In the genomic region with DNA sequence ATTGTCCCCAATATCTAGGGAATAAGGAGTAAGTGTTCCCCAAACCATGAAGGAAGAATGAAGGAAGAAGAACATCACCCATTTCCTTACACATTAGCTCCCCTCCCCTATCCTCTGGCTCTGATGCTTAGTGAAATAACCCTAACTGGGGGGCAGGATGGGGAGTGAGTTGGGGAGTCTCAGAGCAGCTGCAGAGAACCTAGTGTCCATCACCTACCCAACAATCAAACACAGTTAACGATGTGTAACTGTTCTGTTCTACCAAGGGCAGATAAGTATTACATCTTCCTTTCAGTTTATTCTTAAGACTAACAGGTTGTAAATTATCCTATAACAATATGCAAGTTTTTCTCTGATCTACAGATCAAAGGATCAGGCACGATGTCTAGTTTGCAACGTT, we compare ENCODE assay signal across 13 cellular contexts. TPM values are rescaled to one million over a fixed set of nuclear protein-coding genes. Genes with fewer than 3 reads are reported as not detected.
DNase-seq lines count a peak whose midpoint lies in the region; ATAC-seq and TF ChIP-seq lines count a peak whose summit lies in the region.
"Had no signal": no experiment of that assay in that cellular context is flagged by ENCODE, and none has a peak within 500 bp of the region (broad histone marks: within the 10 kb centered on the region; RNA-seq: fewer than 3 reads in every experiment).

No MANE protein-coding gene starts in this region.

- CTCF ChIA-PET in CD8-positive, alpha-beta memory T cell (lab: Charles Lee): interaction anchor here (1.1 to 1.2 kb wide), 2 partner anchors 12 to 32 kb away, joined by 4 to 6 read pairs; a partner anchor contains a TSS
- CTCF ChIA-PET in activated CD8-positive, alpha-beta T cell treated with anti-CD3 and anti-CD28 coated beads, Interleukin-2, amount 10 ng/mL, durations not matched to agents 7 days and 5 days (lab: Charles Lee): interaction anchor here (0.7 to 4.6 kb wide), 6 partner anchors 8 to 54 kb away, joined by 3 to 21 read pairs (median 5); a partner anchor contains a TSS

- no peaks in the 10 kb centered on the region for H3K9me2 ChIP-seq in GM23338 (ENCODE audit: insufficient read depth)

- no peaks in the 10 kb centered on the region for H3F3A ChIP-seq in GM23338 (replicated peaks; ENCODE audit: low read depth)

- H4K20me1 ChIP-seq in GM23338 (replicated peaks; ENCODE audit: insufficient read depth): no peaks in the 10 kb centered on the region

- H2AFZ ChIP-seq in GM23338: no peak overlapping the region

- DNase-seq in CD8-positive, alpha-beta memory T cell: no peak
- DNase-seq in GM23338 (ENCODE audit: low spot score): no peak
- no peak for DNase-seq in activated CD8-positive, alpha-beta T cell treated with anti-CD3 and anti-CD28 coated beads, Interleukin-2, amount 10 ng/mL, durations not matched to agents 7 days and 5 days
- no peak for DNase-seq in central memory CD4-positive, alpha-beta T cell
- DNase-seq in GM03348 (ENCODE audit: low spot score): no peak
- no peak for DNase-seq in H7
- DNase-seq in NCI-H2081 (lab: John Stamatoyannopoulos, UW): no peak
- DNase-seq: KG1, right cardiac atrium, T1000, testis had no signal

- no peak for ATAC-seq in GM23338
- ATAC-seq in activated CD8-positive, alpha-beta T cell treated with anti-CD3 and anti-CD28 coated beads, Interleukin-2, amount 10 ng/mL, durations not matched to agents 7 days and 5 days: no peak
- ATAC-seq: esophagus mucosa, right cardiac atrium had no signal

- H3K9me3 ChIP-seq in CD8-positive, alpha-beta memory T cell (ENCODE audit: low read length): no peaks in the 10 kb centered on the region
- H3K9me3 ChIP-seq in mucosa of rectum (ENCODE audit: control insufficient read depth in 2 of 2, low read length in 2 of 2): no peaks in the 10 kb centered on the region
- H3K9me3 ChIP-seq: testis had no signal

- no peaks in the 10 kb centered on the region for H3K79me2 ChIP-seq in GM23338 (replicated peaks; ENCODE audit: insufficient read depth)

- POLR2A ChIA-PET in CD8-positive, alpha-beta memory T cell (lab: Charles Lee): interaction anchor here (0.6 to 1.2 kb wide), 2 partner anchors 10 to 12 kb away, joined by 4 read pairs; no protein-coding TSS in a partner anchor
- POLR2A ChIA-PET in activated CD8-positive, alpha-beta T cell treated with anti-CD3 and anti-CD28 coated beads, Interleukin-2, amount 10 ng/mL, durations not matched to agents 7 days and 5 days (lab: Charles Lee): interaction anchor here (0.8 to 5.3 kb wide), 6 partner anchors 12 to 55 kb away, joined by 3 to 49 read pairs (median 4); a partner anchor contains a TSS

- no peak for TF ChIP-seq CTCF in GM23338 (conservative IDR thresholded peaks at IDR 0.05; ENCODE audit: low read depth in 2 of 2)

- H3K27me3 Mint-ChIP-seq in CD8-positive, alpha-beta memory T cell: no peaks in the 10 kb centered on the region
- H3K27me3 Mint-ChIP-seq in GM23338 (ENCODE audit: insufficient read depth, low read depth, poor library complexity): peaks cover 2% of the 10 kb centered on the region
- no peaks in the 10 kb centered on the region for H3K27me3 Mint-ChIP-seq in activated CD8-positive, alpha-beta T cell treated with anti-CD3 and anti-CD28 coated beads, Interleukin-2, amount 10 ng/mL, durations not matched to agents 7 days and 5 days (ENCODE audit: low read depth)

- peak overlapping the region; percentile 74 to 96 (median 91) for H3K27ac Mint-ChIP-seq in CD8-positive, alpha-beta memory T cell
- H3K27ac Mint-ChIP-seq in GM23338: peak overlapping the region; percentile 2; the same call in 1 of the 2 replicates
- peak overlapping the region; percentile 87 for H3K27ac Mint-ChIP-seq in activated CD8-positive, alpha-beta T cell treated with anti-CD3 and anti-CD28 coated beads, Interleukin-2, amount 10 ng/mL, durations not matched to agents 7 days and 5 days

- H3K36me3 ChIP-seq in CD8-positive, alpha-beta memory T cell (ENCODE audit: insufficient read depth, low read length): no peaks in the 10 kb centered on the region
- H3K36me3 ChIP-seq in GM23338 (ENCODE audit: insufficient read depth) (no peaks in the 10 kb centered on the region), mucosa of rectum (ENCODE audit: control insufficient read depth in 2 of 2, insufficient read depth in 2 of 2, low read length in 2 of 2) (no peaks in the 10 kb centered on the region), H7 (replicated peaks; ENCODE audit: control insufficient read depth, insufficient read depth, low read length) (no peaks in the 10 kb centered on the region)

- no peak overlapping the region for H3K4me2 ChIP-seq in GM23338

- no peaks in the 10 kb centered on the region for H3K27me3 ChIP-seq in CD8-positive, alpha-beta memory T cell (ENCODE audit: insufficient read depth, low read length, poor library complexity, severe bottlenecking)
- H3K27me3 ChIP-seq in GM23338 (ENCODE audit: insufficient read depth) (no peaks in the 10 kb centered on the region), mucosa of rectum (ENCODE audit: control insufficient read depth in 2 of 2, insufficient read depth in 2 of 2, low read length in 2 of 2) (no peaks in the 10 kb centered on the region), H7 (ENCODE audit: control insufficient read depth, insufficient read depth, low read length) (no peaks in the 10 kb centered on the region)
- H3K27me3 ChIP-seq: testis had no signal

- H3K4me1 Mint-ChIP-seq in CD8-positive, alpha-beta memory T cell: peaks cover 77 to 90% (median 89%) of the 10 kb centered on the region in 3 donors
- H3K4me1 Mint-ChIP-seq in GM23338: peaks cover 24% of the 10 kb centered on the region
- H3K4me1 Mint-ChIP-seq in activated CD8-positive, alpha-beta T cell treated with anti-CD3 and anti-CD28 coated beads, Interleukin-2, amount 10 ng/mL, durations not matched to agents 7 days and 5 days (ENCODE audit: low read depth): peaks cover 70% of the 10 kb centered on the region

- no peak overlapping the region for H3K27ac ChIP-seq in CD8-positive, alpha-beta memory T cell (ENCODE audit: low read depth, low read length)
- no peak overlapping the region for H3K27ac ChIP-seq in GM23338 (ENCODE audit: low read depth)
- peak overlapping the region; percentile 39 to 69 for H3K27ac ChIP-seq in mucosa of rectum (ENCODE audit: low read depth in 2 of 2, low read length in 2 of 2)
- H3K27ac ChIP-seq: testis had no signal

- no peaks in the 10 kb centered on the region for H3K9me3 Mint-ChIP-seq in CD8-positive, alpha-beta memory T cell
- no peaks in the 10 kb centered on the region for H3K9me3 Mint-ChIP-seq in GM23338
- peaks cover 5% of the 10 kb centered on the region for H3K9me3 Mint-ChIP-seq in activated CD8-positive, alpha-beta T cell treated with anti-CD3 and anti-CD28 coated beads, Interleukin-2, amount 10 ng/mL, durations not matched to agents 7 days and 5 days (ENCODE audit: insufficient read depth)

- H3K4me3 ChIP-seq in CD8-positive, alpha-beta memory T cell (ENCODE audit: low read length): peak overlapping the region; percentile 24
- H3K4me3 ChIP-seq in GM23338 (no peak overlapping the region), mucosa of rectum (ENCODE audit: low read length in 2 of 2) (peak overlapping the region in 1 of 2 donors; percentile 32), H7 (ENCODE audit: insufficient read depth, low read depth, low read length) (no peak overlapping the region)
- H3K4me3 ChIP-seq: testis had no signal

- peak overlapping the region; percentile 49 to 78 (median 64) for H3K4me3 Mint-ChIP-seq in CD8-positive, alpha-beta memory T cell
- H3K4me3 Mint-ChIP-seq in GM23338: no peak overlapping the region
- peak overlapping the region; percentile 54 for H3K4me3 Mint-ChIP-seq in activated CD8-positive, alpha-beta T cell treated with anti-CD3 and anti-CD28 coated beads, Interleukin-2, amount 10 ng/mL, durations not matched to agents 7 days and 5 days

- peaks cover 0 to 12% (median 2%) of the 10 kb centered on the region in 3 donors for H3K36me3 Mint-ChIP-seq in CD8-positive, alpha-beta memory T cell
- H3K36me3 Mint-ChIP-seq in GM23338 (ENCODE audit: low read depth): no peaks in the 10 kb centered on the region
- H3K36me3 Mint-ChIP-seq in activated CD8-positive, alpha-beta T cell treated with anti-CD3 and anti-CD28 coated beads, Interleukin-2, amount 10 ng/mL, durations not matched to agents 7 days and 5 days (ENCODE audit: low read depth): peaks cover 42% of the 10 kb centered on the region

- peaks cover 74% of the 10 kb centered on the region for H3K4me1 ChIP-seq in CD8-positive, alpha-beta memory T cell (ENCODE audit: insufficient read depth, low read length)
- H3K4me1 ChIP-seq in GM23338 (ENCODE audit: insufficient read depth): peaks cover 20% of the 10 kb centered on the region
- H3K4me1 ChIP-seq in mucosa of rectum (ENCODE audit: control insufficient read depth in 2 of 2, insufficient read depth in 2 of 2, low read length in 2 of 2): peaks cover 50 to 59% of the 10 kb centered on the region in 2 donors
- H3K4me1 ChIP-seq: testis had no signal

- no peak overlapping the region for H3K9ac ChIP-seq in mucosa of rectum (ENCODE audit: low read depth in 1 of 2, low read length in 2 of 2)

TF ChIP-seq in GM23338, 12 proteins besides CTCF, POLR2A, EP300 and RAD21 (continues in another document):
- no peak for TF ChIP-seq ZNF114 (CRISPR knock-in tag; IDR thresholded peaks at IDR 0.05)
- TF ChIP-seq, protein P1, sequence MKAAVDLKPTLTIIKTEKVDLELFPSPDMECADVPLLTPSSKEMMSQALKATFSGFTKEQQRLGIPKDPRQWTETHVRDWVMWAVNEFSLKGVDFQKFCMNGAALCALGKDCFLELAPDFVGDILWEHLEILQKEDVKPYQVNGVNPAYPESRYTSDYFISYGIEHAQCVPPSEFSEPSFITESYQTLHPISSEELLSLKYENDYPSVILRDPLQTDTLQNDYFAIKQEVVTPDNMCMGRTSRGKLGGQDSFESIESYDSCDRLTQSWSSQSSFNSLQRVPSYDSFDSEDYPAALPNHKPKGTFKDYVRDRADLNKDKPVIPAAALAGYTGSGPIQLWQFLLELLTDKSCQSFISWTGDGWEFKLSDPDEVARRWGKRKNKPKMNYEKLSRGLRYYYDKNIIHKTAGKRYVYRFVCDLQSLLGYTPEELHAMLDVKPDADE (IDR thresholded peaks at IDR 0.05): no peak
- no peak for TF ChIP-seq STAT1 (IDR thresholded peaks at IDR 0.05; ENCODE audit: unreplicated experiment)

RNA-seq across cellular contexts. Expression of a gene that starts 12.8 kb away (rescaled TPM):
- 10 to 100 TPM; 76.8 to 77.6 TPM for total RNA-seq in CD8-positive, alpha-beta memory T cell
- polyA plus RNA-seq in CD8-positive, alpha-beta memory T cell: 139 TPM
- 11.4 and 12.7 TPM in 2 replicates for total RNA-seq in GM23338 (2014; rRNA removed; shearing (Covaris generic))
- polyA plus RNA-seq in GM23338 (2016; fragmentation: Nextera tagmentation; extraction: Ambion mirVana): 5.4 and 7.0 TPM in 2 replicates
- 100 to 1,000 TPM; 106 to 107 TPM for total RNA-seq in activated CD8-positive, alpha-beta T cell treated with anti-CD3 and anti-CD28 coated beads, Interleukin-2, amount 10 ng/mL, durations not matched to agents 7 days and 5 days
- 18.6 and 19.1 TPM in 2 replicates for total RNA-seq in H7 (2014; rRNA removed; shearing (Covaris generic))

RNA-seq across cellular contexts. Expression of a gene that starts 55.0 kb away (rescaled TPM):
- total RNA-seq in CD8-positive, alpha-beta memory T cell: 10 to 100 TPM; 15.5 to 15.8 TPM
- 4.7 TPM for polyA plus RNA-seq in CD8-positive, alpha-beta memory T cell
- total RNA-seq in GM23338 (2014; rRNA removed; shearing (Covaris generic)): 7.6 TPM in 2 replicates
- polyA plus RNA-seq in GM23338 (2016; fragmentation: Nextera tagmentation; extraction: Ambion mirVana): 33.2 and 33.8 TPM in 2 replicates
- 10 to 100 TPM in 1 of 2 experiments, 1 to 10 TPM in 1; 9.7 to 10.4 TPM for total RNA-seq in activated CD8-positive, alpha-beta T cell treated with anti-CD3 and anti-CD28 coated beads, Interleukin-2, amount 10 ng/mL, durations not matched to agents 7 days and 5 days
- 6.6 and 9.2 TPM in 2 replicates for total RNA-seq in H7 (2014; rRNA removed; shearing (Covaris generic))

Comparison
In these comparisons a context has a peak if more than half of its experiments do, and no peak if none do; other contexts are left out.
1. H3K27ac ChIP-seq: peak in mucosa of rectum (2 of 2); none in CD8-positive, alpha-beta memory T cell (single experiment) and GM23338 (single experiment).
2. H3K27ac Mint-ChIP-seq: peak in every context shown above with its lines; median percentile 91 in CD8-positive, alpha-beta memory T cell; 87 in activated CD8-positive, alpha-beta T cell treated with anti-CD3 and anti-CD28 coated beads, Interleukin-2, amount 10 ng/mL, durations not matched to agents 7 days and 5 days; 2 in GM23338.